ENCODE assay signal across 8 cellular contexts in genomic region chr4:122716825-122717448, GRCh38. TPM values are rescaled to one million over a fixed set of nuclear protein-coding genes. Genes with fewer than 3 reads are reported as not detected.
DNase-seq lines count a peak whose midpoint lies in the region; ATAC-seq and TF ChIP-seq lines count a peak whose summit lies in the region.

No MANE protein-coding gene starts in this region.

- H3K9me3 ChIP-seq in ovary, result no peaks in the 10 kb centered on the region
- no peaks in the 10 kb centered on the region for H3K9me3 ChIP-seq in uterus

- peaks cover 46% of the 10 kb centered on the region for H3K4me1 Mint-ChIP-seq in activated T-helper 2 cell treated with anti-CD3 and anti-CD28 coated beads, Interferon-gamma antibody, Interleukin-2, Interleukin-4, amounts not matched to agents 10 μg/mL and 5 μg/mL and 100 μg/mL, durations not matched to agents 14 hours and 24 hours and 36 hours (ENCODE audit: low read depth)

- no peak for TF ChIP-seq POLR2A in ovary (IDR thresholded peaks at IDR 0.05)
- TF ChIP-seq POLR2A in uterus (IDR thresholded peaks at IDR 0.05), result no peak

- no peak overlapping the region for H3K27ac ChIP-seq in ovary
- no peak overlapping the region for H3K27ac ChIP-seq in uterus

- no peaks in the 10 kb centered on the region for H3K27me3 Mint-ChIP-seq in activated T-helper 2 cell treated with anti-CD3 and anti-CD28 coated beads, Interferon-gamma antibody, Interleukin-2, Interleukin-4, amounts not matched to agents 10 μg/mL and 5 μg/mL and 100 μg/mL, durations not matched to agents 14 hours and 24 hours and 36 hours (ENCODE audit: low read depth)

- ATAC-seq in GM19324 (IDR thresholded peaks at IDR 0.05; ENCODE audit: low FRiP score, unreplicated experiment), result peak; percentile 79
- ATAC-seq in HG03460 (IDR thresholded peaks at IDR 0.05; ENCODE audit: unreplicated experiment), result peak; percentile 85

- peak overlapping the region; percentile 40 for H3K27ac Mint-ChIP-seq in activated T-helper 2 cell treated with anti-CD3 and anti-CD28 coated beads, Interferon-gamma antibody, Interleukin-2, Interleukin-4, amounts not matched to agents 10 μg/mL and 5 μg/mL and 100 μg/mL, durations not matched to agents 14 hours and 24 hours and 36 hours

- DNase-seq in Caki2 (ENCODE audit: low read depth) (peak; percentile 43), RPMI7951 (ENCODE audit: low read depth) (peak; percentile 65), fibroblast of villous mesenchyme (ENCODE audit: low read depth) (peak; percentile 67), ovary (peak in 4 of 5 donors; percentile 23 to 53 (median 47)), uterus (peak; percentile 32 to 52)
- peak; percentile 59 for DNase-seq in activated T-helper 2 cell treated with anti-CD3 and anti-CD28 coated beads, Interferon-gamma antibody, Interleukin-2, Interleukin-4, amounts not matched to agents 10 μg/mL and 5 μg/mL and 100 μg/mL, durations not matched to agents 14 hours and 24 hours and 36 hours (ENCODE audit: low spot score)

- no peak for TF ChIP-seq EP300 in ovary (IDR thresholded peaks at IDR 0.05)

- H3K9me3 Mint-ChIP-seq in activated T-helper 2 cell treated with anti-CD3 and anti-CD28 coated beads, Interferon-gamma antibody, Interleukin-2, Interleukin-4, amounts not matched to agents 10 μg/mL and 5 μg/mL and 100 μg/mL, durations not matched to agents 14 hours and 24 hours and 36 hours, result no peaks in the 10 kb centered on the region

- no peaks in the 10 kb centered on the region for H3K36me3 ChIP-seq in ovary
- H3K36me3 ChIP-seq in uterus, result no peaks in the 10 kb centered on the region

- intact Hi-C loops in activated T-helper 2 cell treated with anti-CD3 and anti-CD28 coated beads, Interferon-gamma antibody, Interleukin-2, Interleukin-4, amounts not matched to agents 10 μg/mL and 5 μg/mL and 100 μg/mL, durations not matched to agents 14 hours and 24 hours and 36 hours (cut with micrococcal nuclease), result loop anchor here (1.0 to 10.0 kb wide), 6 partner anchors 100 to 817 kb away; partner anchors contain the start of genes BLTP1 and TRPC3
- intact Hi-C loops in ovary (cut with DNase I), result loop anchor here in 1 of 4 donors (10.0 kb wide), 1 partner anchor 112 kb away; no protein-coding TSS in a partner anchor
- intact Hi-C loops in uterus (cut with DNase I; ENCODE audit: low total_unique reads), result no loop called here

- in situ Hi-C loops in Caki2 (cut with HindIII; ENCODE audit: low pct_unique_long_range_greater_than_20kb, low sequenced_read_pairs), result no loop called here

- 37 to 46% (median 44%) methylated on average over 4 of the region's 4 CpGs for WGBS in ovary, 3 donors

- no peak overlapping the region for H3K4me3 ChIP-seq in fibroblast of villous mesenchyme (ENCODE audit: low read depth, low read length)
- H3K4me3 ChIP-seq in ovary, result no peak overlapping the region
- H3K4me3 ChIP-seq in uterus, result no peak overlapping the region

- H3K36me3 Mint-ChIP-seq in activated T-helper 2 cell treated with anti-CD3 and anti-CD28 coated beads, Interferon-gamma antibody, Interleukin-2, Interleukin-4, amounts not matched to agents 10 μg/mL and 5 μg/mL and 100 μg/mL, durations not matched to agents 14 hours and 24 hours and 36 hours (ENCODE audit: low read depth), result peaks cover 10% of the 10 kb centered on the region

- H3K27me3 ChIP-seq in ovary, result no peaks in the 10 kb centered on the region
- no peaks in the 10 kb centered on the region for H3K27me3 ChIP-seq in uterus

- H3K4me1 ChIP-seq in ovary (ENCODE audit: insufficient read depth), result peaks cover 2% of the 10 kb centered on the region
- no peaks in the 10 kb centered on the region for H3K4me1 ChIP-seq in uterus

- peak; percentile 92 for TF ChIP-seq CTCF in fibroblast of villous mesenchyme (IDR thresholded peaks at IDR 0.05; ENCODE audit: insufficient read depth, low read depth, low read length)
- TF ChIP-seq CTCF in ovary (IDR thresholded peaks at IDR 0.05), result no peak
- peak; percentile 38 to 66 (median 50) for TF ChIP-seq CTCF in uterus (IDR thresholded peaks at IDR 0.05)

- H3K4me3 Mint-ChIP-seq in activated T-helper 2 cell treated with anti-CD3 and anti-CD28 coated beads, Interferon-gamma antibody, Interleukin-2, Interleukin-4, amounts not matched to agents 10 μg/mL and 5 μg/mL and 100 μg/mL, durations not matched to agents 14 hours and 24 hours and 36 hours (ENCODE audit: low read depth), result no peak overlapping the region

RNA-seq across cellular contexts. Expression of gene BBS12, which starts 15.6 kb away (rescaled TPM):
- 2.4 TPM in 2 replicates for total RNA-seq in Caki2 (2014; rRNA removed; shearing (Covaris generic); ENCODE audit: low replicate concordance)
- 3.5 and 4.4 TPM in 2 replicates for total RNA-seq in RPMI7951 (2014; rRNA removed; shearing (Covaris generic))
- total RNA-seq in activated T-helper 2 cell treated with anti-CD3 and anti-CD28 coated beads, Interferon-gamma antibody, Interleukin-2, Interleukin-4, amounts not matched to agents 10 μg/mL and 5 μg/mL and 100 μg/mL, durations not matched to agents 14 hours and 24 hours and 36 hours, result 3.7 and 5.5 TPM in 2 replicates
- total RNA-seq in fibroblast of villous mesenchyme, result 3.9 and 4.7 TPM in 2 replicates
- 1 to 10 TPM; 3.1 to 6.8 (median 3.8) TPM for total RNA-seq in ovary
- polyA plus RNA-seq in ovary, result 1 to 10 TPM; 2.6 to 4.2 TPM
- 1 to 10 TPM; 3.6 to 9.9 (median 6.2) TPM for total RNA-seq in uterus

Comparison
In these comparisons a context has a peak if more than half of its experiments do, and no peak if none do; other contexts are left out.
1. CTCF ChIP-seq: peak in fibroblast of villous mesenchyme (single experiment) and uterus (4 of 4); none in ovary (0 of 3).
2. Peak in every context shown above with its lines, with median percentiles within 50 percentile points of each other: DNase-seq.